In the genomic region with DNA sequence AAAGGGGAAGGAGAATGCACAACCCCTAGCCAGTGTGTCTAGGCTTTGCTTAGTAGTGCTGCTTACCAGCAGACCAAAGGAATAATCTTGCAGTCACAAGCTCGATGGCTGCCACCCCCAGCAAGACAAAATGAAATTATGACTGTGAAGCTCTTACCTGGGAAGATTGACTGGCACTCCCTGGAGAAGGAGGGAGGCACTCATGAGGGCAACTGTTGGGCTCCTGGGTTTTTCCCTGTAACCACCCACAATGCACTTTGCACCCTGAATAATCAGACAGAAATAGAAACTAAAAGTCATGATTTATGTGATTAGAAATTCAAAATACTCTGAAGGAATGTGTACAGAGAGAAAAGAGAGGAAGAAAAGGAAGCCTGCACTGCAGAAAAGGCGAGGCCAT, we compare ENCODE assay signal across 21 cellular contexts.
DNase-seq lines count a peak whose midpoint lies in the region; ATAC-seq, FAIRE-seq and TF ChIP-seq lines count a peak whose summit lies in the region.
"Had no signal": no experiment of that assay in that cellular context is flagged by ENCODE, and none has a peak within 500 bp of the region (broad histone marks: within the 10 kb centered on the region; RNA-seq: fewer than 3 reads in every experiment).

No MANE protein-coding gene starts in this region.

- FAIRE-seq in H1 (lab: Jason Lieb, UNC) (no peak), D721Med (lab: Jason Lieb, UNC) (no peak)
- FAIRE-seq: A204.1, HTR-8/SVneo had no signal

- TF ChIP-seq CTCF in H1 (IDR thresholded peaks at IDR 0.05; ENCODE audit: control extremely low read depth in 1 of 3, insufficient read depth in 1 of 3, low read depth in 1 of 3, low read length in 3 of 3) (no peak), mucosa of descending colon (IDR thresholded peaks at IDR 0.05) (no peak), D721Med (IDR thresholded peaks at IDR 0.05; ENCODE audit: insufficient read depth, missing control alignments) (no peak)

- no peak overlapping the region for H2BK120ac ChIP-seq in H1 (replicated peaks; ENCODE audit: low read depth, low read length)

- H3K4me2 ChIP-seq in H1 (ENCODE audit: insufficient read depth in 1 of 2, low read depth in 2 of 2, low read length in 2 of 2) = no peak overlapping the region
- H3K4me2 ChIP-seq: GM23338 had no signal

- H2AK5ac ChIP-seq in H1 (ENCODE audit: low read depth, low read length) = no peak overlapping the region

- no peak for TF ChIP-seq RAD21 in H1 (IDR thresholded peaks at IDR 0.05 in 1 of 2, conservative IDR thresholded peaks at IDR 0.05 in 1 of 2; ENCODE audit: low read depth in 2 of 2, low read length in 2 of 2)

- no peaks in the 10 kb centered on the region for H4K20me1 ChIP-seq in H1 (replicated peaks in 1 of 2; ENCODE audit: control insufficient read depth in 1 of 2, insufficient read depth in 2 of 2, low read length in 2 of 2)

- H3K4ac ChIP-seq in H1 (replicated peaks; ENCODE audit: insufficient read length, low read depth, low read length) = no peak overlapping the region

- no peak overlapping the region for H3K56ac ChIP-seq in H1 (replicated peaks; ENCODE audit: insufficient read length, low read depth, low read length)

- 83% methylated on average over 2 of the region's 2 CpGs; no CpG with 5 or more reads in 1 of the 2 experiments for WGBS in H1 (ENCODE audit: extremely low coverage in 1 of 2, insufficient coverage in 1 of 2, insufficient read length in 1 of 2, insufficient replicate concordance in 2 of 2, low coverage in 1 of 2, low lambda C conversion rate in 2 of 2, missing lambda C conversion rate in 1 of 2), 2 experiments
- WGBS in thymus = 72% methylated on average over 2 of the region's 2 CpGs

- H3K36me3 ChIP-seq in H1 (ENCODE audit: control insufficient read depth in 2 of 4, insufficient read depth in 4 of 4, low read length in 3 of 4) (no peaks in the 10 kb centered on the region), mucosa of descending colon (ENCODE audit: low read depth) (no peaks in the 10 kb centered on the region), thymus (ENCODE audit: control insufficient read depth, insufficient read depth) (no peaks in the 10 kb centered on the region)
- H3K36me3 ChIP-seq: BE2C had no signal

- no peaks in the 10 kb centered on the region for H3K79me2 ChIP-seq in H1 (ENCODE audit: control insufficient read depth in 1 of 2, insufficient read depth in 2 of 2, low read length in 2 of 2)

- no peak overlapping the region for H4K8ac ChIP-seq in H1 (ENCODE audit: extremely low read depth, insufficient read depth, low read length)

- H2BK20ac ChIP-seq in H1 (ENCODE audit: low read length) = no peak overlapping the region

- H3K9me3 ChIP-seq in H1 (ENCODE audit: insufficient read depth in 2 of 2, low read depth in 1 of 2, low read length in 1 of 2) = no peaks in the 10 kb centered on the region
- H3K9me3 ChIP-seq in mucosa of descending colon = no peaks in the 10 kb centered on the region
- H3K9me3 ChIP-seq in thymus (ENCODE audit: control insufficient read depth) = no peaks in the 10 kb centered on the region
- H3K9me3 ChIP-seq: BE2C, Caco-2 had no signal

- H3K27me3 ChIP-seq in H1 (replicated peaks in 1 of 4; ENCODE audit: control insufficient read depth in 3 of 4, extremely low read depth in 1 of 4, insufficient read depth in 3 of 4, low read length in 3 of 4) (no peaks in the 10 kb centered on the region), thymus (ENCODE audit: control insufficient read depth, insufficient read depth) (no peaks in the 10 kb centered on the region)
- H3K27me3 ChIP-seq: BE2C had no signal

- H3K4me1 ChIP-seq in H1 (replicated peaks in 1 of 4; ENCODE audit: control insufficient read depth in 3 of 4, insufficient read depth in 4 of 4, low read length in 3 of 4) = no peaks in the 10 kb centered on the region
- no peaks in the 10 kb centered on the region for H3K4me1 ChIP-seq in mucosa of descending colon (ENCODE audit: low read depth)
- H3K4me1 ChIP-seq in thymus (ENCODE audit: control insufficient read depth, insufficient read depth, low read length) = no peaks in the 10 kb centered on the region
- H3K4me1 ChIP-seq: BE2C, Caco-2 had no signal

- H3K4me3 ChIP-seq in H1 (ENCODE audit: extremely low read depth in 1 of 4, insufficient read depth in 2 of 4, low read depth in 3 of 4, low read length in 4 of 4) = no peak overlapping the region
- H3K4me3 ChIP-seq in mucosa of descending colon = no peak overlapping the region
- no peak overlapping the region for H3K4me3 ChIP-seq in thymus (ENCODE audit: low read length)
- H3K4me3 ChIP-seq: GM23338 had no signal

- CTCF ChIA-PET in H1 (lab: Charles Lee; ENCODE audit: partially characterized antibody) = no interaction called here

- no peak overlapping the region for H2BK15ac ChIP-seq in H1 (ENCODE audit: low read length)

- H3K18ac ChIP-seq in H1 (ENCODE audit: extremely low read depth, low read length) = no peak overlapping the region

- no peaks in the 10 kb centered on the region for H3K79me1 ChIP-seq in H1 (ENCODE audit: low read depth, low read length)

- POLR2A ChIA-PET in H1 (lab: Charles Lee; ENCODE audit: partially characterized antibody) = no interaction called here

- no peak overlapping the region for H2BK5ac ChIP-seq in H1 (ENCODE audit: low read depth, low read length)

- H3K23ac ChIP-seq in H1 (ENCODE audit: insufficient read length) = no peak overlapping the region

- no peak overlapping the region for H2BK12ac ChIP-seq in H1 (ENCODE audit: low read depth, low read length)

- DNase-seq in H1 (ENCODE audit: low read depth in 1 of 2, low spot score in 2 of 2) = no peak
- peak in 24 of 42 donors; percentile 3 to 69 (median 21) for DNase-seq in head of caudate nucleus
- no peak for DNase-seq in mucosa of descending colon
- DNase-seq in CD1c-positive myeloid dendritic cell (ENCODE audit: extremely low spot score) = no peak
- no peak for DNase-seq in islet precursor cell
- DNase-seq in D721Med (ENCODE audit: insufficient read length, low spot score) = no peak
- DNase-seq: ACHN; BE2C; C1 segment of cervical spinal cord; Caco-2; CD4-positive, alpha-beta T cell; DMS153; DMS79; GDM1; H7; HFFc6 had no signal

- no peak for TF ChIP-seq POLR2A in H1 (IDR thresholded peaks at IDR 0.05; ENCODE audit: control extremely low read depth in 1 of 2, low read depth in 2 of 2, low read length in 2 of 2)

- peak overlapping the region; percentile 90 for H2AFZ ChIP-seq in H1 (ENCODE audit: low read length)

- intact Hi-C loops in head of caudate nucleus (cut with DNase I) = no loop called here
- intact Hi-C loops in mucosa of descending colon (cut with DNase I, micrococcal nuclease) = no loop called here

- no peak overlapping the region for H4K5ac ChIP-seq in H1 (ENCODE audit: insufficient read length, low read depth, low read length)

- H4K91ac ChIP-seq in H1 (replicated peaks; ENCODE audit: insufficient read length, low read length) = no peak overlapping the region

- no peak overlapping the region for H3K9ac ChIP-seq in H1 (replicated peaks in 1 of 4; ENCODE audit: extremely low read depth in 1 of 4, low read depth in 3 of 4, low read length in 3 of 4)

- H3K23me2 ChIP-seq in H1 (ENCODE audit: low read depth, low read length) = no peaks in the 10 kb centered on the region

- ATAC-seq in mucosa of descending colon = peak; percentile 63
- ATAC-seq: GM23338, HCT116 had no signal

- H3K27ac ChIP-seq in H1 (ENCODE audit: low read depth, low read length) (no peak overlapping the region; the same call in 1 of the 2 replicates), thymus (ENCODE audit: low read depth) (peak overlapping the region; percentile 11)

- H3K14ac ChIP-seq in H1 (ENCODE audit: insufficient read length) = no peak overlapping the region

- no peak for TF ChIP-seq EP300 in H1 (IDR thresholded peaks at IDR 0.05; ENCODE audit: borderline replicate concordance in 1 of 2, low read depth in 2 of 2, low read length in 2 of 2)

TF ChIP-seq in H1, 55 proteins besides CTCF, POLR2A, EP300 and RAD21:
- no peak for TF ChIP-seq CHD1 (IDR thresholded peaks at IDR 0.05; ENCODE audit: low read depth, low read length)
- no peak for TF ChIP-seq NRF1 (IDR thresholded peaks at IDR 0.05; ENCODE audit: low read depth, low read length)
- TF ChIP-seq CHD2 (IDR thresholded peaks at IDR 0.05; ENCODE audit: low read length) = no peak
- TF ChIP-seq RNF2 (IDR thresholded peaks at IDR 0.05; ENCODE audit: borderline replicate concordance, low read depth, low read length, missing control alignments, poor library complexity, severe bottlenecking) = no peak
- no peak for TF ChIP-seq EZH2 (IDR thresholded peaks at IDR 0.05; ENCODE audit: low read depth, low read length, severe bottlenecking)
- TF ChIP-seq ASH2L (IDR thresholded peaks at IDR 0.05; ENCODE audit: low read length) = no peak
- TF ChIP-seq, protein P1, sequence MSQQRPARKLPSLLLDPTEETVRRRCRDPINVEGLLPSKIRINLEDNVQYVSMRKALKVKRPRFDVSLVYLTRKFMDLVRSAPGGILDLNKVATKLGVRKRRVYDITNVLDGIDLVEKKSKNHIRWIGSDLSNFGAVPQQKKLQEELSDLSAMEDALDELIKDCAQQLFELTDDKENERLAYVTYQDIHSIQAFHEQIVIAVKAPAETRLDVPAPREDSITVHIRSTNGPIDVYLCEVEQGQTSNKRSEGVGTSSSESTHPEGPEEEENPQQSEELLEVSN (IDR thresholded peaks at IDR 0.05) = no peak
- TF ChIP-seq SIRT6 (IDR thresholded peaks at IDR 0.05; ENCODE audit: low read length) = no peak
- no peak for TF ChIP-seq ZNF274 (IDR thresholded peaks at IDR 0.05; ENCODE audit: borderline replicate concordance, extremely low read depth, low read length)
- TF ChIP-seq, protein P2, sequence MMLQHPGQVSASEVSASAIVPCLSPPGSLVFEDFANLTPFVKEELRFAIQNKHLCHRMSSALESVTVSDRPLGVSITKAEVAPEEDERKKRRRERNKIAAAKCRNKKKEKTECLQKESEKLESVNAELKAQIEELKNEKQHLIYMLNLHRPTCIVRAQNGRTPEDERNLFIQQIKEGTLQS (IDR thresholded peaks at IDR 0.05; ENCODE audit: insufficient read depth, low read depth, low read length) = no peak
- TF ChIP-seq SIN3A (conservative IDR thresholded peaks at IDR 0.05 in 1 of 2, IDR thresholded peaks at IDR 0.05 in 1 of 2; ENCODE audit: low read depth in 1 of 2, low read length in 2 of 2) = no peak
- TF ChIP-seq TBP (IDR thresholded peaks at IDR 0.05; ENCODE audit: low read depth, low read length) = no peak
- TF ChIP-seq RBBP5 (IDR thresholded peaks at IDR 0.05; ENCODE audit: borderline replicate concordance, low read depth, low read length) = no peak
- TF ChIP-seq BCL11A (IDR thresholded peaks at IDR 0.05; ENCODE audit: low read depth in 2 of 2, low read length in 2 of 2) = no peak
- TF ChIP-seq MAFK (IDR thresholded peaks at IDR 0.05; ENCODE audit: low read depth, low read length) = no peak

Comparison
In these comparisons a context has a peak if more than half of its experiments do, and no peak if none do; other contexts are left out.
1. DNase-seq: peak in head of caudate nucleus (24 of 42); none in H1 (0 of 2), mucosa of descending colon (0 of 3), CD1c-positive myeloid dendritic cell (single experiment), islet precursor cell (single experiment) and D721Med (single experiment).